Comparison of ENCODE assay signal across 35 cellular contexts in the genomic region with DNA sequence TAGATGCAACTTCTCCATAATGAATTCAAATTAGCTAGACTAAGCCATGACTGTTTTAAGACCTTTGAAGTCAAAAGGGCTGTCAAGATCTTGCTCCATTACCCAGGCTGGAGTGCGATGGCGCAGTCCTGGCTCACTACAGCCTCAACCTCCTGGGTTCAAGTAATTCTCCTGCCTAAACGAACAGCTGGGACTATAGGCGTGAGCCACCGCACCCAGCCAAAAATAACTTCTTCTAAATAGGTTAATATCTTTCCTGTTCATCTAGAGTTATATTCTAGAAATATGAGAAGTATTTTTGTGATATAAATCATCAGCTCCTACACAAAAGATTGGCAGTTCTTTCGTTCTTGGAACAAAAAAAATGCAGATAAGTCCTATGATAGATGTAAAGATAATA.
"Had no signal": no experiment of that assay in that cellular context is flagged by ENCODE, and none has a peak within 500 bp of the region (broad histone marks: within the 10 kb centered on the region; RNA-seq: fewer than 3 reads in every experiment).

No MANE protein-coding gene starts in this region.

- H3K9me3 ChIP-seq: MG63 had no signal

- H3K4me2 ChIP-seq: KMS-11 had no signal

- H3K36me3 ChIP-seq: MG63 had no signal

- H3K4me3 ChIP-seq: MG63 had no signal

- H3K27me3 ChIP-seq: MG63 had no signal

- H3K9ac ChIP-seq: KMS-11 had no signal

- DNase-seq: Karpas-422, Kasumi-1, KBM-7, KG1, MG63, MM.1S, MV-4-11, NCI-H1048, NCI-H1092, NCI-H1092 treated with DMSO at 0.1 percent for 48 hours, NCI-H1105, NCI-H1105 treated with DMSO at 0.1 percent for 48 hours, NCI-H1417, NCI-H1417 treated with DMSO at 0.1 percent for 48 hours, NCI-H1436, NCI-H1436 treated with DMSO at 0.1 percent for 48 hours, NCI-H146, NCI-H1694, NCI-H1694 treated with DMSO at 0.1 percent for 48 hours, NCI-H187, NCI-H187 treated with DMSO at 0.1 percent for 48 hours, NCI-H1930, NCI-H2029, NCI-H2029 treated with DMSO at 0.1 percent for 48 hours, NCI-H2081, NCI-H2081 treated with DMSO at 0.1 percent for 48 hours, NCI-H2107, NCI-H2171, NCI-H2171 treated with DMSO at 0.1 percent for 48 hours, NCI-H2227 treated with DMSO at 0.1 percent for 48 hours, NCI-H345, NCI-H446, NCI-H446 treated with DMSO at 0.1 percent for 48 hours, NCI-H510A had no signal

- H3K27ac ChIP-seq: KMS-11 had no signal
